ENCODE assay signal across 12 cellular contexts in genomic region chr20:10454135-10454750, GRCh38. TPM values are rescaled to one million over a fixed set of nuclear protein-coding genes. Genes with fewer than 3 reads are reported as not detected.
DNase-seq lines count a peak whose midpoint lies in the region; ATAC-seq and TF ChIP-seq lines count a peak whose summit lies in the region.
"Had no signal": no experiment of that assay in that cellular context is flagged by ENCODE, and none has a peak within 500 bp of the region (broad histone marks: within the 10 kb centered on the region; RNA-seq: fewer than 3 reads in every experiment).

No MANE protein-coding gene starts in this region.

- intact Hi-C loops in aorta (cut with DNase I) = no loop called here

- peak overlapping the region in 1 of 7 donors; percentile 9 for H3K4me3 Mint-ChIP-seq in CD8-positive, alpha-beta memory T cell
- no peak overlapping the region for H3K4me3 Mint-ChIP-seq in endothelial cell (ENCODE audit: unreplicated experiment)
- H3K4me3 Mint-ChIP-seq: brain, mesothelial cell of epicardium had no signal

- peaks cover 16 to 23% (median 18%) of the 10 kb centered on the region in 3 donors for H3K4me1 Mint-ChIP-seq in CD8-positive, alpha-beta memory T cell
- H3K4me1 Mint-ChIP-seq in endothelial cell (ENCODE audit: unreplicated experiment) = peaks cover 17% of the 10 kb centered on the region
- H3K4me1 Mint-ChIP-seq: mesothelial cell of epicardium had no signal

- ATAC-seq in GM19328 (IDR thresholded peaks at IDR 0.05; ENCODE audit: unreplicated experiment) (peak; percentile 51), aorta (ENCODE audit: low FRiP score) (no peak), HG02938 (IDR thresholded peaks at IDR 0.05; ENCODE audit: unreplicated experiment) (no peak), HG02571 (IDR thresholded peaks at IDR 0.05; ENCODE audit: unreplicated experiment) (no peak)

- H3K36me3 ChIP-seq in CD8-positive, alpha-beta memory T cell (ENCODE audit: insufficient read depth, low read length) = no peaks in the 10 kb centered on the region
- no peaks in the 10 kb centered on the region for H3K36me3 ChIP-seq in aorta (ENCODE audit: control insufficient read depth in 1 of 2, insufficient read depth in 2 of 2, low read length in 1 of 2)

- no peaks in the 10 kb centered on the region for H3K27me3 ChIP-seq in CD8-positive, alpha-beta memory T cell (ENCODE audit: insufficient read depth, low read length, poor library complexity, severe bottlenecking)
- no peaks in the 10 kb centered on the region for H3K27me3 ChIP-seq in aorta (ENCODE audit: control insufficient read depth in 1 of 2, insufficient read depth in 2 of 2, low read length in 1 of 2)

- H3K36me3 Mint-ChIP-seq in CD8-positive, alpha-beta memory T cell = peaks cover 9 to 16% (median 15%) of the 10 kb centered on the region in 3 donors
- H3K36me3 Mint-ChIP-seq in endothelial cell (ENCODE audit: low read depth, unreplicated experiment) = no peaks in the 10 kb centered on the region

- H3K27ac ChIP-seq in CD8-positive, alpha-beta memory T cell (ENCODE audit: low read depth, low read length) = no peak overlapping the region
- no peak overlapping the region for H3K27ac ChIP-seq in aorta (ENCODE audit: low read depth in 1 of 2, low read length in 2 of 2)
- H3K27ac ChIP-seq: epithelial cell of prostate had no signal

- no peak overlapping the region for H3K4me3 ChIP-seq in CD8-positive, alpha-beta memory T cell (ENCODE audit: low read length)
- no peak overlapping the region for H3K4me3 ChIP-seq in aorta (ENCODE audit: low read length in 2 of 2)

- H3K27ac Mint-ChIP-seq in CD8-positive, alpha-beta memory T cell = peak overlapping the region in 5 of 8 donors; percentile 30 to 92 (median 85)
- H3K27ac Mint-ChIP-seq in endothelial cell (ENCODE audit: unreplicated experiment) = peak overlapping the region; percentile 89
- H3K27ac Mint-ChIP-seq: brain, mesothelial cell of epicardium had no signal

- no peak for DNase-seq in CD8-positive, alpha-beta memory T cell
- DNase-seq in NAMALWA (ENCODE audit: low spot score) (peak; percentile 8), endothelial cell (ENCODE audit: low spot score) (no peak), aorta (no peak), AG08396 (ENCODE audit: low spot score) (no peak)
- DNase-seq: DMS79 had no signal

- POLR2A ChIA-PET in CD8-positive, alpha-beta memory T cell (lab: Charles Lee) = no interaction called here

- peaks cover 0 to 10% (median 8%) of the 10 kb centered on the region in 5 donors for H3K9me3 Mint-ChIP-seq in CD8-positive, alpha-beta memory T cell
- H3K9me3 Mint-ChIP-seq in endothelial cell (ENCODE audit: unreplicated experiment) = no peaks in the 10 kb centered on the region

- H3K9me3 ChIP-seq in CD8-positive, alpha-beta memory T cell (ENCODE audit: low read length) = no peaks in the 10 kb centered on the region
- H3K9me3 ChIP-seq in aorta (ENCODE audit: control insufficient read depth, low read length) = no peaks in the 10 kb centered on the region

- no peak for TF ChIP-seq CTCF in endothelial cell (IDR thresholded peaks at IDR 0.05; ENCODE audit: unreplicated experiment)

- CTCF ChIA-PET in CD8-positive, alpha-beta memory T cell (lab: Charles Lee) = no interaction called here

- no peaks in the 10 kb centered on the region for H3K27me3 Mint-ChIP-seq in CD8-positive, alpha-beta memory T cell
- peaks cover 2% of the 10 kb centered on the region for H3K27me3 Mint-ChIP-seq in endothelial cell (ENCODE audit: unreplicated experiment)

- H3K4me1 ChIP-seq in CD8-positive, alpha-beta memory T cell (ENCODE audit: insufficient read depth, low read length) = peaks cover 10% of the 10 kb centered on the region
- H3K4me1 ChIP-seq in aorta (ENCODE audit: control insufficient read depth in 1 of 2, insufficient read depth in 2 of 2, low read length in 2 of 2) = no peaks in the 10 kb centered on the region

RNA-seq across cellular contexts. Expression of gene SLX4IP, which starts 19.1 kb away (rescaled TPM):
- total RNA-seq in CD8-positive, alpha-beta memory T cell = 1 to 10 TPM; 7.0 to 8.0 TPM
- polyA plus RNA-seq in CD8-positive, alpha-beta memory T cell = 1.5 TPM
- total RNA-seq in endothelial cell (ENCODE audit: unreplicated experiment) (6.8 TPM), aorta (1 to 10 TPM; 3.5 to 5.6 TPM)
- 1 to 10 TPM; 1.4 to 3.0 TPM for polyA plus RNA-seq in aorta

RNA-seq across cellular contexts. Expression of gene MKKS, which starts 20.2 kb away (rescaled TPM):
- 1 to 10 TPM; 7.7 to 8.2 TPM for total RNA-seq in CD8-positive, alpha-beta memory T cell
- 37.7 TPM for polyA plus RNA-seq in CD8-positive, alpha-beta memory T cell
- 10.6 TPM for total RNA-seq in endothelial cell (ENCODE audit: unreplicated experiment)
- 10 to 100 TPM; 12.0 to 15.3 TPM for total RNA-seq in aorta
- polyA plus RNA-seq in aorta = 10 to 100 TPM; 18.5 to 19.4 TPM
